In the genomic region with DNA sequence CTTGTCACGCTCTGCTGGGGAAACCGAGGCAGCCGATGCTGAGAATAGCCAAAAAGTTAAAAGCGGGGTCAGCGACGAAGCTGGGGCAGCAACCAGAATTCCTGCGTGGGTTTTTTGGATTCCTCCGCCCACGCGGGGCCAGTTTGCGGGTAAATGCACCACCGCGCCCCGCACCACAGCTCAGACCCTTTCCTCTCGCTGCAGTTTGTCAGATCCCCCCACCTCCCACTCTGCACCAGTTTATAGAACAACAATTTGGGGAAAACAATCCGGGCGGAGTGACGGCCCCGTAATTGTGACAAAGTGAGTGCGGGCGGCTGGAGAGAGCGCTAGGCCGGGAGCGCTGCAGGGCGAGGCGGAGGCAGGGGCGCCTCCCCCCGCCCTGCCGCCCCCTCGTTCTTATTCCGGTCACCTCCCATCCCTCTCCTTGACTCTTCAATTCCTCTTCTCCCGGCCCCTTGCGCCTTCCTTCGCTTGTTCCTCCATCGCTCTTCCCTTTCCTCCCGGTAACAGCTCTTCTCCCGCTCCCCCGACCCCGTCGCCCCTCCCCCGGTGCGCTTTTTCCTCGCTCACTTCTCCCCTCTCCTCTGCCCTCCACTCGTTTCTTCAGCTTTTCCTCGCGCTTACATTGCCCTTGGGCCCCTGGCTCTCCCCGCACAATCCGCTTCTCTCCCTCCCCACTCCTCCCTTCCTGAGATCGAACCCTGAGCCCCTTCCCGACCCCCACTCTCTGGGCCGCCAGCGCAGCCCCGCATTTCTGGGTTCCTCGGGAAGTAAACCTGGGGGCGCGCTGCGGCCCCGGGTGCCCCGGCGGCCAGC, we compare ENCODE assay signal across 8 cellular contexts.
DNase-seq lines count a peak whose midpoint lies in the region; ATAC-seq, FAIRE-seq and TF ChIP-seq lines count a peak whose summit lies in the region.

No MANE protein-coding gene starts in this region.

- DNase-seq in urothelium cell line (ENCODE audit: low spot score) (no peak), NCI-H2107 (lab: John Stamatoyannopoulos, UW) (no peak)
- DNase-seq in stimulated activated CD4-positive, alpha-beta T cell treated with anti-CD3 and anti-CD28 coated beads, Interleukin-4, amount 100 ng/mL, for 24 hours, result no peak

- POLR2A ChIA-PET in HEK293 (lab: Yijun Ruan, JAX), result interaction anchor here (0.6 to 2.9 kb wide), 10 partner anchors 9 to 480 kb away, joined by 3 to 24 read pairs (median 4); partner anchors contain the start of genes C1QL4, SPATS2 and TROAP

- no peaks in the 10 kb centered on the region for H3K9me3 Mint-ChIP-seq in dendritic cell treated with granulocyte-macrophage colony-stimulating factor and Interleukin-4, amounts not matched to agents 40 ng/mL and 50 ng/mL, for 4 days

- no peak overlapping the region for H3K27ac ChIP-seq in BLaER1 treated with 17β-estradiol and CSF1 and Interleukin-3, amounts not matched to agents 10 nM and 100 nM
- peak overlapping the region; percentile 80; the same call in 1 of the 2 replicates for H3K27ac ChIP-seq in HEK293 (ENCODE audit: extremely low read depth, low read depth, low read length)

- peaks cover 97% of the 10 kb centered on the region for H3K27me3 Mint-ChIP-seq in dendritic cell treated with granulocyte-macrophage colony-stimulating factor and Interleukin-4, amounts not matched to agents 40 ng/mL and 50 ng/mL, for 4 days

- H3K9me3 ChIP-seq in BLaER1 treated with 17β-estradiol and CSF1 and Interleukin-3, amounts not matched to agents 10 nM and 100 nM (replicated peaks in 1 of 11), result no peaks in the 10 kb centered on the region
- H3K9me3 ChIP-seq in HEK293 (ENCODE audit: control insufficient read depth, insufficient read depth, low read depth, low read length), result no peaks in the 10 kb centered on the region
- no peaks in the 10 kb centered on the region for H3K9me3 ChIP-seq in neuron (ENCODE audit: low read length)

- no peak for TF ChIP-seq CTCF in HEK293 (tag by site-specific recombination; IDR thresholded peaks at IDR 0.05)

- H3K27me3 ChIP-seq in BLaER1 treated with 17β-estradiol and CSF1 and Interleukin-3, amounts not matched to agents 10 nM and 100 nM, result peaks cover 76 to 87% (median 82%) of the 10 kb centered on the region in 11 experiments
- H3K27me3 ChIP-seq in neuron (ENCODE audit: insufficient read depth, low read length), result peaks cover 38% of the 10 kb centered on the region

- CTCF ChIA-PET in HEK293 (lab: Yijun Ruan, JAX), result interaction anchor here (0.5 to 6.0 kb wide), 15 partner anchors 9 to 1540 kb away, joined by 3 to 96 read pairs (median 21); partner anchors contain the start of genes C1QL4, PRPH and TROAP

- no peaks in the 10 kb centered on the region for H3K36me3 Mint-ChIP-seq in dendritic cell treated with granulocyte-macrophage colony-stimulating factor and Interleukin-4, amounts not matched to agents 40 ng/mL and 50 ng/mL, for 4 days (ENCODE audit: low read depth)

- intact Hi-C loops in dendritic cell treated with granulocyte-macrophage colony-stimulating factor and Interleukin-4, amounts not matched to agents 40 ng/mL and 50 ng/mL, for 4 days (cut with micrococcal nuclease), result loop anchor here (2.0 kb wide), 1 partner anchor 57 kb away; no protein-coding TSS in a partner anchor

- H3K9ac ChIP-seq in BLaER1 treated with 17β-estradiol and CSF1 and Interleukin-3, amounts not matched to agents 10 nM and 100 nM, result peak overlapping the region; percentile 27 to 69 (median 53); a peak in 19 of 22 replicates

- H3K27ac Mint-ChIP-seq in dendritic cell treated with granulocyte-macrophage colony-stimulating factor and Interleukin-4, amounts not matched to agents 40 ng/mL and 50 ng/mL, for 4 days, result peak overlapping the region; percentile 54

- peaks cover 49% of the 10 kb centered on the region for H3K4me1 Mint-ChIP-seq in dendritic cell treated with granulocyte-macrophage colony-stimulating factor and Interleukin-4, amounts not matched to agents 40 ng/mL and 50 ng/mL, for 4 days (ENCODE audit: low read depth)

- H3K4me3 ChIP-seq in BLaER1 treated with 17β-estradiol and CSF1 and Interleukin-3, amounts not matched to agents 10 nM and 100 nM, result peak overlapping the region; percentile 48 to 70 (median 58)
- peak overlapping the region; percentile 31 for H3K4me3 ChIP-seq in HEK293 (ENCODE audit: low read depth, low read length)
- peak overlapping the region; percentile 40 for H3K4me3 ChIP-seq in neuron (ENCODE audit: low read length)

- H2AFZ ChIP-seq in neuron (ENCODE audit: low read depth, low read length), result peak overlapping the region; percentile 60

- H3K4me1 ChIP-seq in BLaER1 treated with 17β-estradiol and CSF1 and Interleukin-3, amounts not matched to agents 10 nM and 100 nM, result peaks cover 43 to 68% (median 61%) of the 10 kb centered on the region in 10 experiments
- peaks cover 21% of the 10 kb centered on the region for H3K4me1 ChIP-seq in HEK293 (ENCODE audit: control insufficient read depth, insufficient read depth, low read length)
- peaks cover 62% of the 10 kb centered on the region for H3K4me1 ChIP-seq in neuron (ENCODE audit: insufficient read depth, low read length)

- peak overlapping the region; percentile 92 to 100 (median 99) for H3K4me2 ChIP-seq in BLaER1 treated with 17β-estradiol and CSF1 and Interleukin-3, amounts not matched to agents 10 nM and 100 nM

- H3K36me3 ChIP-seq in BLaER1 treated with 17β-estradiol and CSF1 and Interleukin-3, amounts not matched to agents 10 nM and 100 nM, result no peaks in the 10 kb centered on the region
- H3K36me3 ChIP-seq in HEK293 (ENCODE audit: control insufficient read depth in 2 of 2, insufficient read depth in 1 of 2, low read length in 2 of 2) (peaks cover 0 to 10% of the 10 kb centered on the region in 2 experiments; a peak in 1 of 3 replicates), neuron (ENCODE audit: insufficient read depth, low read length) (no peaks in the 10 kb centered on the region)

- no peak for ATAC-seq in GM21390 (IDR thresholded peaks at IDR 0.05; ENCODE audit: unreplicated experiment)

- FAIRE-seq in urothelium cell line (lab: Jason Lieb, UNC), result no peak

- peak overlapping the region; percentile 71 for H3K4me3 Mint-ChIP-seq in dendritic cell treated with granulocyte-macrophage colony-stimulating factor and Interleukin-4, amounts not matched to agents 40 ng/mL and 50 ng/mL, for 4 days

- H4K20me1 ChIP-seq in BLaER1 treated with 17β-estradiol and CSF1 and Interleukin-3, amounts not matched to agents 10 nM and 100 nM, result peaks cover 0 to 64% (median 54%) of the 10 kb centered on the region in 11 experiments; a peak in 19 of 22 replicates

TF ChIP-seq in HEK293, 187 proteins besides CTCF, POLR2A, EP300 and RAD21 (continues in another document):
- TF ChIP-seq ZNF214 (tag by site-specific recombination; IDR thresholded peaks at IDR 0.05; ENCODE audit: borderline replicate concordance) (no peak), ZBTB20 (tag by site-specific recombination; IDR thresholded peaks at IDR 0.05) (peak; percentile 12; the same call in 1 of the 2 replicates), KLF8 (tag by site-specific recombination; IDR thresholded peaks at IDR 0.05) (peak; percentile 45; the same call in 1 of the 2 replicates), ZSCAN18 (tag by site-specific recombination; IDR thresholded peaks at IDR 0.05) (no peak), ZBTB7A (tag by site-specific recombination; IDR thresholded peaks at IDR 0.05; ENCODE audit: low read depth) (no peak; the same call in 1 of the 2 replicates), ZSCAN16 (tag by site-specific recombination; IDR thresholded peaks at IDR 0.05) (no peak), ZNF266 (tag by site-specific recombination; IDR thresholded peaks at IDR 0.05; ENCODE audit: low read depth) (no peak), SP2 (tag by site-specific recombination; IDR thresholded peaks at IDR 0.05) (peak; percentile 2; the same call in 1 of the 2 replicates), ZNF664 (tag by site-specific recombination; IDR thresholded peaks at IDR 0.05) (no peak), PRDM10 (tag by site-specific recombination; IDR thresholded peaks at IDR 0.05) (peak; percentile 35; the same call in 1 of the 2 replicates), ZNF335 (tag by site-specific recombination; conservative IDR thresholded peaks at IDR 0.05) (peak; percentile 37; the same call in 1 of the 2 replicates), MEIS1 (CRISPR knock-in tag; IDR thresholded peaks at IDR 0.05; ENCODE audit: borderline replicate concordance) (no peak)
